Comparison of ENCODE assay signal across 13 cellular contexts in the genomic region with DNA sequence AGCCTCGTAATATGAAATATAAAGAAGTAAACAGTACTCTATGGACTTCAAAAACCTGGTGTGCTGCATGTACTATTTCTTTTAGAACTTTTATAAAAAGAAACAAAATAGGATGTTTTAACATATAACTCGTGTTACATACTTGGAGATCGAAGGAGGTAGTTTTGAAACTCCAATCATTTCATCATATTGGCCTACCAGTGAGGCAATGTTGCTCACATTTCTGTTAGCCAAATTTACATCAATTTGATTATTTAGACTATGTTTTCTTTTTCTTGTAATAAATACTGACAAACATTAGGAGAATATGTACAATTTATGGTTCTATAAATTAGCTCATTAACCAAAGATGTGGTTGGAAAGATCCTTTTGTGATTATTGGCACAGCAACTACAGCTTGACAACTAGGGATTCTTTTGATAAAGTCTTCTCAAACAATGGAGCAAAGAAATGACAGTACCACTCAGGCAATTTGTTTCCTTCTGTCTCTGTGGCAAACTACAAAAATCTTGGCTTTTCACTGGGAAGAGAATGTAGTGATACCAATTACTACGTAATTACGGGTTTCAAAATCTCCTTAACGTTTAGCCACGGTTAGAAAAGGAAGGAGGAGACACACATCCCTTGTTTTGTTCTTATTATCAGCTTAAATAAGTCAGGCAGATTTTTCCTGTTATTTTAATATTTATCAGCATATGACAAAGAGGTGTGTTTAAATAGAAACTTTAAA.
DNase-seq lines count a peak whose midpoint lies in the region; ATAC-seq, FAIRE-seq and TF ChIP-seq lines count a peak whose summit lies in the region.
"Had no signal": no experiment of that assay in that cellular context is flagged by ENCODE, and none has a peak within 500 bp of the region (broad histone marks: within the 10 kb centered on the region; RNA-seq: fewer than 3 reads in every experiment).

No MANE protein-coding gene starts in this region.

- TF ChIP-seq CTCF in D721Med (IDR thresholded peaks at IDR 0.05; ENCODE audit: insufficient read depth, missing control alignments) = no peak
- TF ChIP-seq CTCF in endothelial cell of umbilical vein (IDR thresholded peaks at IDR 0.05; ENCODE audit: extremely low read depth in 1 of 2, insufficient read depth in 1 of 2, low read depth in 1 of 2, low read length in 2 of 2) = no peak
- TF ChIP-seq CTCF in osteoblast (IDR thresholded peaks at IDR 0.05; ENCODE audit: extremely low read depth, low read depth, low read length) = no peak

- peak overlapping the region in 1 of 3 experiments; percentile 24 for H3K4me3 ChIP-seq in endothelial cell of umbilical vein (replicated peaks in 1 of 3; ENCODE audit: insufficient read depth in 1 of 3, low read depth in 1 of 3, low read length in 3 of 3)
- no peak overlapping the region for H3K4me3 ChIP-seq in osteoblast (ENCODE audit: insufficient read depth, low read length)

- H3K9me1 ChIP-seq in endothelial cell of umbilical vein (replicated peaks; ENCODE audit: control insufficient read depth, extremely low read depth, insufficient read depth, low read length) = no peaks in the 10 kb centered on the region

- H3K4me2 ChIP-seq in endothelial cell of umbilical vein (ENCODE audit: insufficient read depth, low read length) (peak overlapping the region; percentile 75), osteoblast (ENCODE audit: insufficient read depth, low read length) (peak overlapping the region; percentile 40)
- H3K4me2 ChIP-seq: KMS-11 had no signal

- FAIRE-seq in D721Med (lab: Jason Lieb, UNC) (peak; percentile 44), endothelial cell of umbilical vein (lab: Jason Lieb, UNC) (no peak)

- H2AFZ ChIP-seq in endothelial cell of umbilical vein (ENCODE audit: low read depth, low read length) (peak overlapping the region; percentile 51), osteoblast (ENCODE audit: low read length) (peak overlapping the region; percentile 65)

- H3K9me3 ChIP-seq in endothelial cell of umbilical vein (replicated peaks; ENCODE audit: control insufficient read depth, insufficient read depth, low read length) (no peaks in the 10 kb centered on the region), osteoblast (ENCODE audit: low read depth, low read length) (no peaks in the 10 kb centered on the region)

- CTCF ChIA-PET in endothelial cell of umbilical vein (lab: Charles Lee) = interaction anchor here (1.6 to 5.8 kb wide), 4 partner anchors 64 to 466 kb away, joined by 4 to 40 read pairs (median 17); no protein-coding TSS in a partner anchor

- POLR2A ChIA-PET in endothelial cell of umbilical vein (lab: Charles Lee) = interaction anchor here (0.9 to 1.3 kb wide), 3 partner anchors 65 to 104 kb away, joined by 3 to 12 read pairs (median 4); no protein-coding TSS in a partner anchor

- peak overlapping the region; percentile 79 for H3K9ac ChIP-seq in endothelial cell of umbilical vein (replicated peaks; ENCODE audit: extremely low read depth, insufficient read depth, low read length)
- H3K9ac ChIP-seq: KMS-11 had no signal

- no peaks in the 10 kb centered on the region for H4K20me1 ChIP-seq in endothelial cell of umbilical vein (replicated peaks; ENCODE audit: control insufficient read depth, extremely low read depth, insufficient read depth, low read length)
- no peaks in the 10 kb centered on the region for H4K20me1 ChIP-seq in osteoblast (ENCODE audit: insufficient read depth, low read length)

- BruUV-seq in endothelial cell of umbilical vein (replicated peaks; lab: Mats Ljungman, UMichigan) = no TSS peak

- DNase-seq in D721Med (ENCODE audit: insufficient read length, low spot score) (no peak), NCI-H2227 treated with DMSO at 0.1 percent for 48 hours (lab: John Stamatoyannopoulos, UW) (peak; percentile 82), endothelial cell of umbilical vein (ENCODE audit: low read depth, low spot score) (peak; percentile 88), osteoblast (ENCODE audit: insufficient read length, low spot score, missing footprints) (no peak), GF-D8 (lab: John Stamatoyannopoulos, UW) (no peak), NCI-H82 treated with DMSO at 0.1 percent for 48 hours (lab: John Stamatoyannopoulos, UW; ENCODE audit: unreplicated experiment) (no peak)
- DNase-seq: activated CD4-positive, alpha-beta T cell treated with anti-CD3 and anti-CD28 coated beads for 4 hours; NCI-H1436 treated with DMSO at 0.1 percent for 48 hours; NCI-H446; T-helper 1 cell had no signal

- dilution Hi-C loops in endothelial cell of umbilical vein (cut with MboI; ENCODE audit: extremely low pct_ligation_motif_present, low sequenced_read_pairs) = loop anchor here (25.0 kb wide), 1 partner anchor 195 kb away; no protein-coding TSS in a partner anchor

- ATAC-seq in HG03280 (IDR thresholded peaks at IDR 0.05; ENCODE audit: unreplicated experiment) (no peak), HG02642 (IDR thresholded peaks at IDR 0.05; ENCODE audit: poor library complexity, unreplicated experiment) (no peak)

- H3K27ac ChIP-seq in endothelial cell of umbilical vein (ENCODE audit: insufficient read depth, low read depth, low read length) (peak overlapping the region; percentile 89), osteoblast (ENCODE audit: low read depth, low read length) (peak overlapping the region; percentile 80)
- H3K27ac ChIP-seq: KMS-11 had no signal

- H3K27me3 ChIP-seq in endothelial cell of umbilical vein (ENCODE audit: control insufficient read depth in 2 of 2, insufficient read depth in 2 of 2, low read length in 2 of 2) (no peaks in the 10 kb centered on the region), osteoblast (ENCODE audit: insufficient read depth, low read length) (no peaks in the 10 kb centered on the region)

- intact Hi-C loops in endothelial cell of umbilical vein (cut with micrococcal nuclease) = loop anchor here (5.0 kb wide), 1 partner anchor 1565 kb away; a partner anchor contains a TSS

- H3K4me1 ChIP-seq in endothelial cell of umbilical vein (ENCODE audit: control insufficient read depth, extremely low read depth, insufficient read depth, low read length) (peaks cover 74% of the 10 kb centered on the region), osteoblast (ENCODE audit: insufficient read depth, low read length) (peaks cover 53% of the 10 kb centered on the region)

- H3K79me2 ChIP-seq in endothelial cell of umbilical vein (ENCODE audit: control insufficient read depth, insufficient read depth, low read length) = no peaks in the 10 kb centered on the region
- H3K79me2 ChIP-seq in osteoblast (ENCODE audit: insufficient read depth, low read length) = no peaks in the 10 kb centered on the region

- H3K36me3 ChIP-seq in endothelial cell of umbilical vein (ENCODE audit: control insufficient read depth in 2 of 2, extremely low read depth in 1 of 2, insufficient read depth in 2 of 2, low read length in 2 of 2) = no peaks in the 10 kb centered on the region
- H3K36me3 ChIP-seq in osteoblast (ENCODE audit: insufficient read depth, low read length) = no peaks in the 10 kb centered on the region

- no peak for TF ChIP-seq POLR2A in endothelial cell of umbilical vein (IDR thresholded peaks at IDR 0.05; ENCODE audit: low read depth, low read length)

TF ChIP-seq in endothelial cell of umbilical vein, 7 proteins besides CTCF, POLR2A, EP300 and RAD21:
- TF ChIP-seq MYC (IDR thresholded peaks at IDR 0.05; ENCODE audit: low read depth, low read length) (no peak), GATA2 (IDR thresholded peaks at IDR 0.05; ENCODE audit: insufficient read depth, insufficient read length, low read depth, low read length) (no peak), EZH2 (IDR thresholded peaks at IDR 0.05; ENCODE audit: borderline replicate concordance, low read depth, low read length, severe bottlenecking) (no peak), JUN (IDR thresholded peaks at IDR 0.05; ENCODE audit: borderline replicate concordance, insufficient read depth, insufficient read length, low read depth) (no peak)
- TF ChIP-seq, protein P1, sequence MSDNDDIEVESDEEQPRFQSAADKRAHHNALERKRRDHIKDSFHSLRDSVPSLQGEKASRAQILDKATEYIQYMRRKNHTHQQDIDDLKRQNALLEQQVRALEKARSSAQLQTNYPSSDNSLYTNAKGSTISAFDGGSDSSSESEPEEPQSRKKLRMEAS (IDR thresholded peaks at IDR 0.05; ENCODE audit: insufficient read depth, insufficient read length) = no peak

Comparison
In these comparisons a context has a peak if more than half of its experiments do, and no peak if none do; other contexts are left out.
1. DNase-seq: peak in NCI-H2227 treated with DMSO at 0.1 percent for 48 hours (single experiment) and endothelial cell of umbilical vein (single experiment); none in D721Med (single experiment), osteoblast (single experiment), GF-D8 (single experiment) and NCI-H82 treated with DMSO at 0.1 percent for 48 hours (single experiment).